Comparison of ENCODE assay signal across 1 cellular context in the genomic region with DNA sequence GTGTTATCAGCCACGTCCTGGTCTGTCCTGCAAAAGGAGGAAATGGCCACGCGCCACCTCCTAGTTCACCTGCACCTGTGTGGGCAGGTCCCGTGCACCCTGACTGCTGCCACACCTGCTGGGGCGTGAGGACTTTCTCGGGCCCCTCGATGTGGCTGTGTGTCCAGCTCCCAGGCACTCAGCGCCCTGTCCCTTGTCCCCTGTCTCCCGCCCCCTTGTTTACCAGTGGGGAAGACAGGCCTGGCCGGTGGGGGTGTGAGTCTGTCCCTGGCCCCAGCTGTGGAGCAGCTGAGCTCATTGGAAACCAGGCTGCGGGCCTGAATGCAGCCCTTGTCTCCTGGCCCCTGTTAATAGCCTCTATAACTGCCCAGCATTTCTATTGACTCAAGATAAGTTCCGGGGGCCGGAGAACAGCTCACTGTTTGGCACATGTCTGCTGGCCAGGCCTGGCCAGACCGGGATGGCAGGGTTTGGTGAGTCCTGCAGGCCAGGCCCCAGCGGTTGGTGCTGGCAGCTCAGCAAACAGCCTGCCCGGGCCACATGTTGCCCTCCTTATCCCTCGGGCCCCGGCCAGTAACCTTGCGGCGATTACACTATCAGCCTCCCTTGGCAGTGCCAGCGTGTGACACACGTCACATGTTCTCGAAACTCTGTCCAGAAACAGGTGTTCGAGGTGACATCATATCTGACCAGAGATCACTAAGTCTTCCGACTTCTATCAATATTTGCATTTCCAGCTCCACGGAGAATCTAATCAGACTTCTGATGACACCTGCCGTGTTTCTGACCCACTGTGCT.
TF ChIP-seq lines count a peak whose summit lies in the region.

No MANE protein-coding gene starts in this region.

TF ChIP-seq in HepG2, 621 proteins besides CTCF, POLR2A, EP300 and RAD21 (continued from another document):
- TF ChIP-seq, protein P1, sequence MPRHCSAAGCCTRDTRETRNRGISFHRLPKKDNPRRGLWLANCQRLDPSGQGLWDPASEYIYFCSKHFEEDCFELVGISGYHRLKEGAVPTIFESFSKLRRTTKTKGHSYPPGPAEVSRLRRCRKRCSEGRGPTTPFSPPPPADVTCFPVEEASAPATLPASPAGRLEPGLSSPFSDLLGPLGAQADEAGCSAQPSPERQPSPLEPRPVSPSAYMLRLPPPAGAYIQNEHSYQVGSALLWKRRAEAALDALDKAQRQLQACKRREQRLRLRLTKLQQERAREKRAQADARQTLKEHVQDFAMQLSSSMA (CRISPR knock-in tag; IDR thresholded peaks at IDR 0.05) = no peak
- no peak for TF ChIP-seq RFX5 (IDR thresholded peaks at IDR 0.05; ENCODE audit: low read depth, low read length)
